17 cellular contexts compared by ENCODE assay signal in genomic region chr19:4453232-4454179, GRCh38.
"Had no signal": no experiment of that assay in that cellular context is flagged by ENCODE, and none has a peak within 500 bp of the region (broad histone marks: within the 10 kb centered on the region; RNA-seq: fewer than 3 reads in every experiment).

No MANE protein-coding gene starts in this region.

- H3K27ac Mint-ChIP-seq: activated naive CD4-positive, alpha-beta T cell treated with anti-CD3 and anti-CD28 coated beads for 36 hours; activated T-helper 17 cell treated with anti-CD3 and anti-CD28 coated beads, Interleukin-2, amount 50 U/mL, for 72 hours; endodermal cell had no signal

- H3K4me3 Mint-ChIP-seq: activated CD8-positive, alpha-beta T cell treated with anti-CD3 and anti-CD28 coated beads, Interleukin-2, amount 10 ng/mL, durations not matched to agents 7 days and 5 days; activated naive CD4-positive, alpha-beta T cell treated with anti-CD3 and anti-CD28 coated beads for 36 hours; activated T-helper 17 cell treated with anti-CD3 and anti-CD28 coated beads, Interleukin-2, amount 50 U/mL, for 72 hours; endodermal cell; naive thymus-derived CD4-positive, alpha-beta T cell had no signal

- H3K27ac ChIP-seq: body of pancreas had no signal

- H3K27me3 Mint-ChIP-seq: activated T-helper 17 cell treated with anti-CD3 and anti-CD28 coated beads, Interleukin-2, amount 50 U/mL, for 72 hours; naive thymus-derived CD4-positive, alpha-beta T cell had no signal

- H3K9me3 ChIP-seq: body of pancreas, prostate gland, spleen had no signal

- H3K4me3 ChIP-seq: body of pancreas, prostate gland, spleen had no signal

- H3K9me3 Mint-ChIP-seq: activated naive CD4-positive, alpha-beta T cell treated with anti-CD3 and anti-CD28 coated beads for 36 hours; activated T-helper 17 cell treated with anti-CD3 and anti-CD28 coated beads, Interleukin-2, amount 50 U/mL, for 72 hours; endodermal cell had no signal

- DNase-seq: activated CD4-positive, alpha-beta T cell treated with anti-CD3 and anti-CD28 coated beads for 4 hours; activated CD8-positive, alpha-beta T cell treated with anti-CD3 and anti-CD28 coated beads, Interleukin-2, amount 10 ng/mL, durations not matched to agents 7 days and 5 days; activated naive CD4-positive, alpha-beta T cell treated with anti-CD3 and anti-CD28 coated beads for 36 hours; body of pancreas; cerebellar nuclear complex; endodermal cell; erythroblast; hypothalamus; naive thymus-derived CD4-positive, alpha-beta T cell; nucleus accumbens; spleen; stimulated activated CD4-positive, alpha-beta T cell treated with anti-CD3 and anti-CD28 coated beads, Interleukin-2, amount 100 ng/mL, for 24 hours; stimulated activated naive CD4-positive, alpha-beta T cell treated with Interleukin-2 at 50 U/mL for 16 hours; T-helper 9 cell; trophoblast cell had no signal

- H3K27me3 ChIP-seq: body of pancreas, spleen had no signal
